1 cellular context compared by ENCODE assay signal in genomic region chr17:1492249-1493206, GRCh38.
A peak's percentile ranks its signal among the peaks of the same experiment; 100 is the strongest.
TF ChIP-seq lines count a peak whose summit lies in the region.

Gene MYO1C, minus strand, starts transcription at chr17:1492686. Its CDS starts 199 bp downstream, at chr17:1492487.

TF ChIP-seq in K562, 482 proteins besides CTCF, POLR2A, EP300 and RAD21 (continued from another document):
- TF ChIP-seq TFAP4 (CRISPR knock-in tag; IDR thresholded peaks at IDR 0.05; ENCODE audit: borderline replicate concordance) (peak; percentile 6; the same call in 1 of the 2 replicates), CC2D1A (IDR thresholded peaks at IDR 0.05) (no peak)
